In genomic region chr17:82334622-82335394, GRCh38 we compare ENCODE assay signal across 8 cellular contexts. TPM values are rescaled to one million over a fixed set of nuclear protein-coding genes. Genes with fewer than 3 reads are reported as not detected.
DNase-seq lines count a peak whose midpoint lies in the region; ATAC-seq and TF ChIP-seq lines count a peak whose summit lies in the region.

No MANE protein-coding gene starts in this region.

- peak overlapping the region; percentile 41 to 79 (median 73) for H3K4me3 Mint-ChIP-seq in brain

- ATAC-seq in HG03095 (IDR thresholded peaks at IDR 0.05; ENCODE audit: unreplicated experiment): no peak

- peaks cover 42% of the 10 kb centered on the region for H3K27me3 Mint-ChIP-seq in brain

- TF ChIP-seq CTCF in brain (conservative IDR thresholded peaks at IDR 0.05): no peak

- H3K36me3 ChIP-seq in KOPT-K1 (ENCODE audit: insufficient read depth, low read length) (no peaks in the 10 kb centered on the region), mucosa of rectum (ENCODE audit: control insufficient read depth in 2 of 2, insufficient read depth in 2 of 2, low read length in 2 of 2) (no peaks in the 10 kb centered on the region)

- peak overlapping the region; percentile 68 to 73 for H3K4me3 ChIP-seq in mucosa of rectum (ENCODE audit: low read length in 2 of 2)

- intact Hi-C loops in posterior cingulate gyrus (cut with DNase I): no loop called here

- H3K4me1 ChIP-seq in mucosa of rectum (ENCODE audit: control insufficient read depth in 2 of 2, insufficient read depth in 2 of 2, low read length in 2 of 2): peaks cover 54 to 64% of the 10 kb centered on the region in 2 donors

- peaks cover 57% of the 10 kb centered on the region for H3K4me1 Mint-ChIP-seq in brain

- H3K9me3 ChIP-seq in KOPT-K1 (ENCODE audit: insufficient read depth, low read length, poor library complexity, severe bottlenecking) (no peaks in the 10 kb centered on the region), mucosa of rectum (ENCODE audit: control insufficient read depth in 2 of 2, low read length in 2 of 2) (no peaks in the 10 kb centered on the region)

- no peaks in the 10 kb centered on the region for H3K36me3 Mint-ChIP-seq in brain

- peaks cover 4 to 5% of the 10 kb centered on the region in 2 donors for H3K27me3 ChIP-seq in mucosa of rectum (ENCODE audit: control insufficient read depth in 2 of 2, insufficient read depth in 2 of 2, low read length in 2 of 2)

- H3K27ac Mint-ChIP-seq in brain: peak overlapping the region in 3 of 5 experiments; percentile 47 to 73 (median 55)

- H3K27ac ChIP-seq in KOPT-K1 (ENCODE audit: low read depth, low read length, poor library complexity, severe bottlenecking) (peak overlapping the region; percentile 82), mucosa of rectum (ENCODE audit: low read depth in 2 of 2, low read length in 2 of 2) (peak overlapping the region; percentile 79 to 82)

- peak overlapping the region; percentile 58 to 72 for H3K9ac ChIP-seq in mucosa of rectum (ENCODE audit: low read depth in 1 of 2, low read length in 2 of 2)

- no peaks in the 10 kb centered on the region for H3K9me3 Mint-ChIP-seq in brain

- DNase-seq in AG08396 (ENCODE audit: low spot score) (peak; percentile 70), posterior cingulate gyrus (no peak), ureter (ENCODE audit: low spot score) (no peak), nucleus accumbens (lab: John Stamatoyannopoulos, UW) (no peak)

RNA-seq across cellular contexts. Expression of gene SECTM1, which starts 1.2 kb away (rescaled TPM):
- 1.2 TPM for polyA plus RNA-seq in brain (ENCODE audit: insufficient read depth, low read depth, low replicate concordance)
- 12.6 TPM for total RNA-seq in ureter

RNA-seq across cellular contexts. Expression of gene CD7, which starts 17.4 kb away (rescaled TPM):
- polyA plus RNA-seq in brain (ENCODE audit: insufficient read depth, low read depth, low replicate concordance): 0.88 TPM
- 3.4 TPM for total RNA-seq in ureter

RNA-seq across cellular contexts. Expression of gene TEX19, which starts 24.2 kb away (rescaled TPM):
- not detected for polyA plus RNA-seq in brain (ENCODE audit: insufficient read depth, low read depth, low replicate concordance)
- not detected for total RNA-seq in ureter

RNA-seq across cellular contexts. Expression of gene UTS2R, which starts 36.8 kb away (rescaled TPM):
- not detected for polyA plus RNA-seq in brain (ENCODE audit: insufficient read depth, low read depth, low replicate concordance)
- not detected for total RNA-seq in ureter
